26 cellular contexts compared by ENCODE assay signal in the genomic region with DNA sequence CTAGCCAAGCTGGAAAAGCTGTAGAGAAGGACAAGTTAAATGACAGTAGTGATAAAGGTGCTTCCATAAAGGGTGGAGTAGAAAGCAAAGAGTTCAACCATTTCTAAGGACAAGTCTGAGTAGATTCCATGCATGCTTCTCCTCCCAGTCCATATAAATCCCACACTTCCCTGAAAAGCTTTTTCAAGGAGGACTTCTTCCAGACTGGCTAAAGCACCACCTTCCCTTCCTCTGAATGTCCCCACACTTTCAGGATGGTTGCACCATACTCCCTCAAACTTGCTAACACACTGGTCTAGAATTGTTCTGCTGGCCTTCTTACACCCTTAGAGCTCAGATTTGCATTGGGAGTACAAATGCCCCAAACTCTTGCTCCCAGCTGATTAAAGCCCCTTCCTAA. TPM values are rescaled to one million over a fixed set of nuclear protein-coding genes. Genes with fewer than 3 reads are reported as not detected.
DNase-seq lines count a peak whose midpoint lies in the region; ATAC-seq and TF ChIP-seq lines count a peak whose summit lies in the region.
"Had no signal": no experiment of that assay in that cellular context is flagged by ENCODE, and none has a peak within 500 bp of the region (broad histone marks: within the 10 kb centered on the region; RNA-seq: fewer than 3 reads in every experiment).

No MANE protein-coding gene starts in this region.

- no peak overlapping the region for H2AK9ac ChIP-seq in IMR-90 (replicated peaks; ENCODE audit: low read depth, low read length, poor library complexity)

- DNase-seq in AG10803 (ENCODE audit: low read depth) (peak; percentile 75), IMR-90 (peak; percentile 26), esophagus muscularis mucosa (ENCODE audit: extremely low spot score) (no peak), NCI-H345 treated with DMSO at 0.1 percent for 48 hours (lab: John Stamatoyannopoulos, UW; ENCODE audit: unreplicated experiment) (no peak), COLO668 (lab: John Stamatoyannopoulos, UW; ENCODE audit: unreplicated experiment) (no peak)
- DNase-seq: activated CD4-positive, alpha-beta T cell treated with anti-CD3 and anti-CD28 coated beads for 4 hours; activated CD8-positive, alpha-beta T cell treated with anti-CD3 and anti-CD28 coated beads, Interleukin-2, amount 10 ng/mL, durations not matched to agents 7 days and 5 days; amygdala; CD8-positive, alpha-beta T cell; effector CD8-positive, alpha-beta T cell; lower lobe of right lung; NCI-H2107; NCI-H345; NCI-H774; SIG-M5; stimulated activated naive CD4-positive, alpha-beta T cell treated with Interleukin-2 at 50 U/mL for 16 hours; T1000; WERI-Rb-1 had no signal

- peaks cover 31% of the 10 kb centered on the region for H3K9me1 ChIP-seq in IMR-90 (ENCODE audit: insufficient read depth, low read length)

- dilution Hi-C loops in IMR-90 (cut with HindIII; ENCODE audit: low sequenced_read_pairs, unreplicated experiment), result no loop called here

- no peaks in the 10 kb centered on the region for H3K27me3 ChIP-seq in IMR-90 (ENCODE audit: control insufficient read depth, insufficient read depth, low read length)
- no peaks in the 10 kb centered on the region for H3K27me3 ChIP-seq in esophagus muscularis mucosa
- H3K27me3 ChIP-seq: vagina had no signal

- in situ Hi-C loops in IMR-90 (cut with MboI; ENCODE audit: low sequenced_read_pairs), result no loop called here

- peak overlapping the region in 1 of 2 experiments; percentile 74; a peak in 2 of 4 replicates for H4K8ac ChIP-seq in IMR-90 (ENCODE audit: low read depth in 2 of 2, low read length in 2 of 2)

- H4K5ac ChIP-seq in IMR-90 (ENCODE audit: low read depth, low read length), result peak overlapping the region; percentile 11

- H2BK120ac ChIP-seq in IMR-90 (ENCODE audit: low read depth, low read length), result peak overlapping the region; percentile 97

- intact Hi-C loops in IMR-90 (cut with micrococcal nuclease) (no loop called here), esophagus muscularis mucosa (cut with DNase I) (no loop called here)

- peak overlapping the region; percentile 82; the same call in 1 of the 2 replicates for H2AK5ac ChIP-seq in IMR-90 (ENCODE audit: low read depth, low read length)

- H3K27ac ChIP-seq in IMR-90 (ENCODE audit: insufficient read depth, low read length), result peak overlapping the region; percentile 56
- H3K27ac ChIP-seq in esophagus muscularis mucosa (replicated peaks in 1 of 4), result peak overlapping the region in 3 of 4 donors; percentile 17 to 50 (median 21)
- H3K27ac ChIP-seq in mesodermal cell (ENCODE audit: low read depth, low read length, severe bottlenecking), result peak overlapping the region; percentile 45
- H3K27ac ChIP-seq: epithelial cell of prostate, lower lobe of right lung, WERI-Rb-1 had no signal

- CTCF ChIA-PET in IMR-90 (lab: Yijun Ruan, JAX), result interaction anchor here (0.6 to 1.1 kb wide), 2 partner anchors 27 to 46 kb away, joined by 3 read pairs; no protein-coding TSS in a partner anchor

- H2BK5ac ChIP-seq in IMR-90 (ENCODE audit: low read depth, low read length, poor library complexity, severe bottlenecking), result peak overlapping the region; percentile 99

- ATAC-seq in IMR-90 (ENCODE audit: low read depth) (peak; percentile 49), GM21526 (IDR thresholded peaks at IDR 0.05; ENCODE audit: low FRiP score, unreplicated experiment) (no peak), HG02884 (IDR thresholded peaks at IDR 0.05; ENCODE audit: unreplicated experiment) (no peak)
- ATAC-seq: activated CD8-positive, alpha-beta T cell treated with anti-CD3 and anti-CD28 coated beads, Interleukin-2, amount 10 ng/mL, durations not matched to agents 7 days and 5 days; CD8-positive, alpha-beta T cell; HepG2; lower lobe of right lung; natural killer cell treated with Interleukin-12 subunit alpha and Interleukin-12 subunit beta and Interleukin-15 and Interleukin-18, amount 100 ng/mL, for 72 hours had no signal

- H3K14ac ChIP-seq in IMR-90 (replicated peaks; ENCODE audit: low read depth, low read length), result peak overlapping the region; percentile 87

- no peaks in the 10 kb centered on the region for H4K20me1 ChIP-seq in IMR-90 (ENCODE audit: insufficient read depth, low read length)

- H2BK20ac ChIP-seq in IMR-90 (ENCODE audit: low read depth, low read length), result peak overlapping the region; percentile 51

- H3K4me3 ChIP-seq in AG10803 (ENCODE audit: low read length) (no peak overlapping the region), IMR-90 (ENCODE audit: insufficient read depth, low read depth, low read length) (no peak overlapping the region), esophagus muscularis mucosa (no peak overlapping the region), mesodermal cell (ENCODE audit: extremely low read depth, insufficient read depth, low read length, poor library complexity, severe bottlenecking) (no peak overlapping the region)
- H3K4me3 ChIP-seq: lower lobe of right lung, skin epidermis, vagina had no signal

- no peak for TF ChIP-seq RAD21 in IMR-90 (IDR thresholded peaks at IDR 0.05; ENCODE audit: low read length)

- no TSS peak for BruUV-seq in IMR-90 (replicated peaks; lab: Mats Ljungman, UMichigan)

- peak overlapping the region; percentile 41; the same call in 1 of the 2 replicates for H4K91ac ChIP-seq in IMR-90 (ENCODE audit: insufficient read depth, low read depth, low read length)

- no peak overlapping the region for H2AFZ ChIP-seq in IMR-90 (replicated peaks; ENCODE audit: low read length, poor library complexity)

- TF ChIP-seq EP300 in esophagus muscularis mucosa (IDR thresholded peaks at IDR 0.05), result no peak

- H3K79me1 ChIP-seq in IMR-90 (ENCODE audit: low read depth in 1 of 2, low read length in 2 of 2), result peaks cover 43 to 84% of the 10 kb centered on the region in 2 experiments

- POLR2A ChIA-PET in IMR-90 (lab: Charles Lee; ENCODE audit: unreplicated experiment), result no interaction called here

- H3K18ac ChIP-seq in IMR-90 (ENCODE audit: low read depth, low read length), result peak overlapping the region; percentile 25; the same call in 1 of the 2 replicates

- no peak overlapping the region for H3K9ac ChIP-seq in IMR-90 (ENCODE audit: low read depth, low read length)

- H3K4me1 ChIP-seq in IMR-90 (ENCODE audit: control insufficient read depth, insufficient read depth, low read length), result peaks cover 18% of the 10 kb centered on the region
- peaks cover 20 to 55% (median 45%) of the 10 kb centered on the region in 4 donors for H3K4me1 ChIP-seq in esophagus muscularis mucosa
- peaks cover 34% of the 10 kb centered on the region for H3K4me1 ChIP-seq in mesodermal cell (ENCODE audit: control insufficient read depth, insufficient read depth, low read length, poor library complexity, severe bottlenecking)

- TF ChIP-seq CTCF in AG10803 (conservative IDR thresholded peaks at IDR 0.05; ENCODE audit: low read length), result no peak
- TF ChIP-seq CTCF in IMR-90 (conservative IDR thresholded peaks at IDR 0.05; ENCODE audit: low read depth, low read length), result no peak
- TF ChIP-seq CTCF in esophagus muscularis mucosa (IDR thresholded peaks at IDR 0.05), result no peak

- H3K4ac ChIP-seq in IMR-90 (ENCODE audit: low read depth, low read length), result peak overlapping the region; percentile 71

- H3K36me3 ChIP-seq in IMR-90 (ENCODE audit: control insufficient read depth, insufficient read depth, low read length) (peaks cover 20% of the 10 kb centered on the region), esophagus muscularis mucosa (peaks cover 0 to 32% (median 10%) of the 10 kb centered on the region in 4 donors), mesodermal cell (ENCODE audit: control insufficient read depth, insufficient read depth, low read length) (peaks cover 37% of the 10 kb centered on the region)
- H3K36me3 ChIP-seq: lower lobe of right lung, WERI-Rb-1 had no signal

- peak overlapping the region; percentile 98; the same call in 2 of the 3 replicates for H2BK15ac ChIP-seq in IMR-90 (ENCODE audit: low read depth, low read length)

- no peak overlapping the region; the same call in 1 of the 2 replicates for H3K56ac ChIP-seq in IMR-90 (ENCODE audit: extremely low read depth, insufficient read depth, low read length)

- H3K4me2 ChIP-seq in IMR-90 (ENCODE audit: low read depth, low read length), result no peak overlapping the region; the same call in 1 of the 2 replicates

- TF ChIP-seq POLR2A in IMR-90 (IDR thresholded peaks at IDR 0.05; ENCODE audit: low read depth, low read length) (no peak), esophagus muscularis mucosa (IDR thresholded peaks at IDR 0.05; ENCODE audit: low read depth) (no peak)

- H3K9me3 ChIP-seq in IMR-90 (ENCODE audit: control insufficient read depth, insufficient read depth, low read length) (no peaks in the 10 kb centered on the region), esophagus muscularis mucosa (no peaks in the 10 kb centered on the region), mesodermal cell (ENCODE audit: control insufficient read depth, low read length) (peaks cover 3% of the 10 kb centered on the region)
- H3K9me3 ChIP-seq: lower lobe of right lung, vagina had no signal

- H3K23ac ChIP-seq in IMR-90 (ENCODE audit: low read depth, low read length), result peak overlapping the region; percentile 50; the same call in 1 of the 2 replicates

TF ChIP-seq in IMR-90, 13 proteins besides CTCF, POLR2A, EP300 and RAD21:
- TF ChIP-seq, protein P1, sequence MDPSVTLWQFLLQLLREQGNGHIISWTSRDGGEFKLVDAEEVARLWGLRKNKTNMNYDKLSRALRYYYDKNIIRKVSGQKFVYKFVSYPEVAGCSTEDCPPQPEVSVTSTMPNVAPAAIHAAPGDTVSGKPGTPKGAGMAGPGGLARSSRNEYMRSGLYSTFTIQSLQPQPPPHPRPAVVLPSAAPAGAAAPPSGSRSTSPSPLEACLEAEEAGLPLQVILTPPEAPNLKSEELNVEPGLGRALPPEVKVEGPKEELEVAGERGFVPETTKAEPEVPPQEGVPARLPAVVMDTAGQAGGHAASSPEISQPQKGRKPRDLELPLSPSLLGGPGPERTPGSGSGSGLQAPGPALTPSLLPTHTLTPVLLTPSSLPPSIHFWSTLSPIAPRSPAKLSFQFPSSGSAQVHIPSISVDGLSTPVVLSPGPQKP (IDR thresholded peaks at IDR 0.05; ENCODE audit: borderline replicate concordance, low read depth, low read length), result no peak
- peak; percentile 56; the same call in 1 of the 2 replicates for TF ChIP-seq CEBPB (IDR thresholded peaks at IDR 0.05; ENCODE audit: low read depth, low read length)

RNA-seq across cellular contexts. Expression of gene FBN1, which starts 40.9 kb away (rescaled TPM):
- total RNA-seq in IMR-90 (2012; rRNA removed) (283 and 326 TPM in 2 replicates), esophagus muscularis mucosa (100 to 1,000 TPM; 159 to 253 (median 226) TPM)
- 130 and 134 TPM in 2 replicates for polyA plus RNA-seq in IMR-90 (2012; rRNA removed)
- polyA plus RNA-seq in IMR-90 (2012; cell fraction: cytosol; rRNA removed), result 90.0 and 130 TPM in 2 replicates
- 150 and 261 TPM in 2 replicates for polyA plus RNA-seq in IMR-90 (2012; cell fraction: nucleus; rRNA removed; ENCODE audit: low replicate concordance)
- 47.7 TPM for polyA plus RNA-seq in mesodermal cell (2013, experiment 1 of 2)
- 41.2 TPM for polyA plus RNA-seq in mesodermal cell (2013, experiment 2 of 2)

Comparison
In these comparisons a context has a peak if more than half of its experiments do, and no peak if none do; other contexts are left out.
1. DNase-seq: peak in AG10803 (single experiment) and IMR-90 (single experiment); none in esophagus muscularis mucosa (single experiment), NCI-H345 treated with DMSO at 0.1 percent for 48 hours (single experiment) and COLO668 (single experiment).
2. Peak in every context shown above with its lines, with median percentiles within 50 percentile points of each other: H3K27ac ChIP-seq.